ENCODE assay signal across 10 cellular contexts in genomic region chr15:66390670-66391069, GRCh38. TPM values are rescaled to one million over a fixed set of nuclear protein-coding genes. Genes with fewer than 3 reads are reported as not detected.
DNase-seq lines count a peak whose midpoint lies in the region; ATAC-seq and TF ChIP-seq lines count a peak whose summit lies in the region.
"Had no signal": no experiment of that assay in that cellular context is flagged by ENCODE, and none has a peak within 500 bp of the region (broad histone marks: within the 10 kb centered on the region; RNA-seq: fewer than 3 reads in every experiment).

No MANE protein-coding gene starts in this region.

- no peak overlapping the region for H2AFZ ChIP-seq in OCI-LY7 (ENCODE audit: low read length)

- H4K20me1 ChIP-seq in OCI-LY7 (ENCODE audit: insufficient read depth, low read length), result peaks cover 30% of the 10 kb centered on the region

- H3K27ac ChIP-seq in OCI-LY7 (ENCODE audit: low read depth, low read length, poor library complexity, severe bottlenecking) (peak overlapping the region; percentile 83), subcutaneous abdominal adipose tissue (ENCODE audit: low read depth, low read length) (peak overlapping the region; percentile 24)

- BruUV-seq in OCI-LY7 (replicated peaks; lab: Mats Ljungman, UMichigan), result no TSS peak

- no peak for DNase-seq in activated T-cell treated with anti-CD3 and anti-CD28 coated beads, Interleukin-2, amount 50 U/mL, for 72 hours
- no peak for DNase-seq in activated T-cell treated with anti-CD3 and anti-CD28 coated beads, Interleukin-2, amount 50 U/mL, for 1 hour
- peak; percentile 78 for DNase-seq in OCI-LY7 (ENCODE audit: low spot score)
- no peak for DNase-seq in chondrocyte (ENCODE audit: low spot score)
- no peak for DNase-seq in activated CD4-positive, CD25-positive, alpha-beta regulatory T cell (lab: John Stamatoyannopoulos, UW)
- no peak for DNase-seq in retina
- DNase-seq: NCI-H1694 treated with DMSO at 0.1 percent for 48 hours had no signal

- no peaks in the 10 kb centered on the region for H3K9me3 Mint-ChIP-seq in activated T-cell treated with anti-CD3 and anti-CD28 coated beads, Interleukin-2, amount 50 U/mL, for 72 hours
- no peaks in the 10 kb centered on the region for H3K9me3 Mint-ChIP-seq in chondrocyte (ENCODE audit: low read depth)

- TF ChIP-seq CTCF in OCI-LY7 (conservative IDR thresholded peaks at IDR 0.05; ENCODE audit: low read length), result no peak
- TF ChIP-seq CTCF in chondrocyte (IDR thresholded peaks at IDR 0.05), result no peak

- H3K36me3 ChIP-seq in OCI-LY7 (ENCODE audit: insufficient read depth, low read length), result peaks cover 48% of the 10 kb centered on the region
- H3K36me3 ChIP-seq in subcutaneous abdominal adipose tissue (ENCODE audit: control insufficient read depth in 5 of 5, insufficient read depth in 5 of 5, low read length in 5 of 5), result peaks cover 0 to 4% (median 0%) of the 10 kb centered on the region in 5 donors

- H3K79me2 ChIP-seq in OCI-LY7 (ENCODE audit: insufficient read depth, low read depth, low read length), result peaks cover 92% of the 10 kb centered on the region

- POLR2A ChIA-PET in OCI-LY7 (lab: Charles Lee), result interaction anchor here (0.6 to 1.0 kb wide), 3 partner anchors 9 to 47 kb away, joined by 3 to 5 read pairs (median 4); no protein-coding TSS in a partner anchor

- H3K27ac Mint-ChIP-seq in activated T-cell treated with anti-CD3 and anti-CD28 coated beads, Interleukin-2, amount 50 U/mL, for 72 hours, result peak overlapping the region; percentile 54
- peak overlapping the region; percentile 22 for H3K27ac Mint-ChIP-seq in chondrocyte (ENCODE audit: unreplicated experiment)

- peak overlapping the region; percentile 99 for H3K4me2 ChIP-seq in OCI-LY7 (ENCODE audit: low read length)

- no peaks in the 10 kb centered on the region for H3K27me3 ChIP-seq in subcutaneous abdominal adipose tissue (ENCODE audit: control insufficient read depth in 5 of 5, insufficient read depth in 4 of 5, low read length in 5 of 5)

- H3K36me3 Mint-ChIP-seq in activated T-cell treated with anti-CD3 and anti-CD28 coated beads, Interleukin-2, amount 50 U/mL, for 72 hours (ENCODE audit: insufficient read depth in 2 of 2), result peaks cover 3 to 21% of the 10 kb centered on the region in 2 donors
- no peaks in the 10 kb centered on the region for H3K36me3 Mint-ChIP-seq in chondrocyte (ENCODE audit: low read depth)

- H3K27me3 Mint-ChIP-seq in activated T-cell treated with anti-CD3 and anti-CD28 coated beads, Interleukin-2, amount 50 U/mL, for 72 hours (ENCODE audit: low read depth), result no peaks in the 10 kb centered on the region
- H3K27me3 Mint-ChIP-seq in chondrocyte (ENCODE audit: low read depth), result no peaks in the 10 kb centered on the region

- H3K9me3 ChIP-seq in OCI-LY7 (ENCODE audit: low read length), result no peaks in the 10 kb centered on the region
- H3K9me3 ChIP-seq in subcutaneous abdominal adipose tissue (ENCODE audit: control insufficient read depth in 5 of 5, low read length in 5 of 5), result no peaks in the 10 kb centered on the region

- peaks cover 81% of the 10 kb centered on the region for H3K4me1 Mint-ChIP-seq in activated T-cell treated with anti-CD3 and anti-CD28 coated beads, Interleukin-2, amount 50 U/mL, for 72 hours (ENCODE audit: low read depth)
- H3K4me1 Mint-ChIP-seq in chondrocyte (ENCODE audit: low read depth), result peaks cover 49% of the 10 kb centered on the region

- no peak overlapping the region for H3K9ac ChIP-seq in subcutaneous abdominal adipose tissue (ENCODE audit: low read length in 5 of 5)

- H3K4me3 ChIP-seq in OCI-LY7 (ENCODE audit: low read depth, low read length, poor library complexity, severe bottlenecking), result peak overlapping the region; percentile 83
- no peak overlapping the region for H3K4me3 ChIP-seq in subcutaneous abdominal adipose tissue (ENCODE audit: low read depth in 1 of 5, low read length in 5 of 5)
- H3K4me3 ChIP-seq: skin epidermis had no signal

- intact Hi-C loops in OCI-LY7 (cut with micrococcal nuclease; ENCODE audit: unreplicated experiment), result loop anchor here (1.0 kb wide), 1 partner anchor 34 kb away; the partner anchor contains the start of gene TIPIN

- no peaks in the 10 kb centered on the region for H3K9me2 ChIP-seq in OCI-LY7 (ENCODE audit: insufficient read depth, low read length)

- ATAC-seq in activated T-cell treated with anti-CD3 and anti-CD28 coated beads, Interleukin-2, amount 50 U/mL, for 72 hours (replicated peaks in 1 of 2), result no peak
- ATAC-seq in GM21526 (IDR thresholded peaks at IDR 0.05; ENCODE audit: low FRiP score, unreplicated experiment), result no peak

- peak overlapping the region; percentile 96 to 97 for H3K4me3 Mint-ChIP-seq in activated T-cell treated with anti-CD3 and anti-CD28 coated beads, Interleukin-2, amount 50 U/mL, for 72 hours
- H3K4me3 Mint-ChIP-seq in chondrocyte (ENCODE audit: unreplicated experiment), result no peak overlapping the region

- CTCF ChIA-PET in OCI-LY7 (lab: Charles Lee; ENCODE audit: unreplicated experiment), result interaction anchor here (1.0 kb wide), 1 partner anchor 67 kb away, joined by 3 read pairs; no protein-coding TSS in a partner anchor

- H3K4me1 ChIP-seq in OCI-LY7 (ENCODE audit: insufficient read depth, low read length, poor library complexity, severe bottlenecking) (peaks cover 46% of the 10 kb centered on the region), subcutaneous abdominal adipose tissue (ENCODE audit: control insufficient read depth in 5 of 5, insufficient read depth in 5 of 5, low read length in 5 of 5) (peaks cover 6 to 57% (median 56%) of the 10 kb centered on the region in 5 donors)

RNA-seq across cellular contexts. Expression of gene MAP2K1, which starts 4.0 kb away (rescaled TPM):
- total RNA-seq in activated T-cell treated with anti-CD3 and anti-CD28 coated beads, Interleukin-2, amount 50 U/mL, for 72 hours, result 10 to 100 TPM; 83.3 to 98.1 TPM
- total RNA-seq in OCI-LY7 (2014; rRNA removed; shearing (Covaris generic)), result 37.2 and 43.9 TPM in 2 replicates
- total RNA-seq in OCI-LY7 (2022) (82.6 and 95.8 TPM in 2 replicates), chondrocyte (44.7 to 49.7 TPM (median 45.1 TPM) in 3 replicates)

RNA-seq across cellular contexts. Expression of gene TIPIN, which starts 34.2 kb away (rescaled TPM):
- 10 to 100 TPM; 22.9 to 35.8 TPM for total RNA-seq in activated T-cell treated with anti-CD3 and anti-CD28 coated beads, Interleukin-2, amount 50 U/mL, for 72 hours
- total RNA-seq in OCI-LY7 (2014; rRNA removed; shearing (Covaris generic)), result 26.0 and 28.6 TPM in 2 replicates
- total RNA-seq in OCI-LY7 (2022) (34.9 and 38.1 TPM in 2 replicates), chondrocyte (6.3 to 11.9 TPM (median 8.2 TPM) in 3 replicates)
